Comparison of ENCODE assay signal across 8 cellular contexts in genomic region chr9:131676431-131676972, GRCh38.
DNase-seq lines count a peak whose midpoint lies in the region; ATAC-seq and FAIRE-seq lines count a peak whose summit lies in the region.

No MANE protein-coding gene starts in this region.

- in situ Hi-C loops in KBM-7 (cut with MboI; ENCODE audit: low pct_unique_long_range_greater_than_20kb, low sequenced_read_pairs) = no loop called here

- H3K36me3 ChIP-seq in duodenal mucosa (ENCODE audit: control insufficient read depth in 1 of 2, insufficient read depth in 2 of 2, low read length in 2 of 2) (no peaks in the 10 kb centered on the region), skeletal muscle tissue (ENCODE audit: control insufficient read depth in 3 of 3, insufficient read depth in 3 of 3, low read length in 3 of 3) (no peaks in the 10 kb centered on the region)

- H3K27ac ChIP-seq in duodenal mucosa (ENCODE audit: low read depth, low read length) (peak overlapping the region; percentile 91), skeletal muscle tissue (ENCODE audit: low read depth, low read length) (peak overlapping the region; percentile 52)

- FAIRE-seq in frontal cortex (lab: Jason Lieb, UNC) = no peak

- DNase-seq in RPMI7951 (ENCODE audit: low read depth) (peak; percentile 15), NCI-H1694 (lab: John Stamatoyannopoulos, UW) (no peak), KBM-7 (no peak), frontal cortex (ENCODE audit: low spot score in 2 of 2) (no peak)

- H3K27me3 ChIP-seq in duodenal mucosa (ENCODE audit: control insufficient read depth in 1 of 2, insufficient read depth in 2 of 2, low read length in 2 of 2) (no peaks in the 10 kb centered on the region), skeletal muscle tissue (ENCODE audit: control insufficient read depth in 3 of 3, insufficient read depth in 3 of 3, low read length in 3 of 3) (no peaks in the 10 kb centered on the region)

- H3K4me3 ChIP-seq in duodenal mucosa (ENCODE audit: low read depth in 1 of 2, low read length in 2 of 2) (peak overlapping the region; percentile 46 to 48), skeletal muscle tissue (ENCODE audit: low read length in 3 of 3) (no peak overlapping the region)

- H3K4me1 ChIP-seq in duodenal mucosa (ENCODE audit: control insufficient read depth in 1 of 2, insufficient read depth in 2 of 2, low read length in 2 of 2) (peaks cover 42 to 43% of the 10 kb centered on the region in 2 donors), skeletal muscle tissue (ENCODE audit: control insufficient read depth in 3 of 3, insufficient read depth in 3 of 3, low read length in 3 of 3) (peaks cover 71 to 84% (median 82%) of the 10 kb centered on the region in 3 donors)

- H3K9me3 ChIP-seq in duodenal mucosa (ENCODE audit: control insufficient read depth in 1 of 2, low read length in 2 of 2) (no peaks in the 10 kb centered on the region), skeletal muscle tissue (ENCODE audit: control insufficient read depth in 3 of 3, low read length in 3 of 3) (no peaks in the 10 kb centered on the region)

- H3K9ac ChIP-seq in duodenal mucosa (ENCODE audit: low read depth in 1 of 2, low read length in 2 of 2) (peak overlapping the region; percentile 12 to 58), skeletal muscle tissue (ENCODE audit: low read depth in 1 of 3, low read length in 3 of 3) (peak overlapping the region in 1 of 3 donors; percentile 54)

- ATAC-seq in GM19455 (IDR thresholded peaks at IDR 0.05; ENCODE audit: unreplicated experiment) (peak; percentile 45), HG03565 (IDR thresholded peaks at IDR 0.05; ENCODE audit: unreplicated experiment) (no peak)

Comparison
In these comparisons a context has a peak if more than half of its experiments do, and no peak if none do; other contexts are left out.
1. H3K4me3 ChIP-seq: peak in duodenal mucosa (2 of 2); none in skeletal muscle tissue (0 of 3).